In the genomic region with DNA sequence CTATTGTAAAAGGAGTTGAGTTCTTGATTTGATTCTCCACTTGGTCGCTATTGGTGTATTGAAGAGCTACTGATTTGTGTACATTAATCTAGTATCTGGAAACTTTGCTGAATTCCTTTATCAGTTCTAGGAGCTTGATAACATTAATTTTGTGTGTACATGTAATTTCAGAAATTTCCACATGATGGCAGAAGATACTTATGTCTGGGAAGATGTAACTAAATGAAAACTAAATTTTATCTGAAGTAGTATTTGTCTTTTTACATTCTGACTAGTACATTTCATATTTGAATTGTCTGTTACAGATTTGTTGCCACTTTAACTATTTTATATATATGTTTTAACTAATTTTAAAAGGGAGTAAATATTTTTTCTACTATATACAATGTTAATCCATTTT, we compare ENCODE assay signal across 8 cellular contexts. TPM values are rescaled to one million over a fixed set of nuclear protein-coding genes. Genes with fewer than 3 reads are reported as not detected.
DNase-seq lines count a peak whose midpoint lies in the region; ATAC-seq and TF ChIP-seq lines count a peak whose summit lies in the region.
"Had no signal": no experiment of that assay in that cellular context is flagged by ENCODE, and none has a peak within 500 bp of the region (broad histone marks: within the 10 kb centered on the region; RNA-seq: fewer than 3 reads in every experiment).

No MANE protein-coding gene starts in this region.

- H3K36me3 ChIP-seq in adrenal gland (replicated peaks in 1 of 2), result no peaks in the 10 kb centered on the region
- no peaks in the 10 kb centered on the region for H3K36me3 ChIP-seq in lower lobe of right lung

- H3K4me3 Mint-ChIP-seq in stimulated activated naive CD8-positive, alpha-beta T cell treated with anti-CD3 and anti-CD28 coated beads, Interleukin-15, amount 100 ng/mL, for 72 hours, result no peak overlapping the region

- no peaks in the 10 kb centered on the region for H3K4me1 ChIP-seq in adrenal gland (replicated peaks in 1 of 2)
- H3K4me1 ChIP-seq in lower lobe of right lung, result no peaks in the 10 kb centered on the region

- H3K9me3 Mint-ChIP-seq in stimulated activated naive CD8-positive, alpha-beta T cell treated with anti-CD3 and anti-CD28 coated beads, Interleukin-15, amount 100 ng/mL, for 72 hours, result peaks cover under 1 to 15% of the 10 kb centered on the region in 2 donors

- H3K27me3 ChIP-seq in adrenal gland (no peaks in the 10 kb centered on the region), lower lobe of right lung (ENCODE audit: low read depth) (no peaks in the 10 kb centered on the region)

- WGBS in adrenal gland, 4 donors, result 43 to 75% (median 65%) methylated on average over 1 of the region's 1 CpG

- TF ChIP-seq CTCF in GM10266 (IDR thresholded peaks at IDR 0.05; ENCODE audit: control insufficient read depth, insufficient read depth, low read depth, missing control alignments) (peak; percentile 46), adrenal gland (IDR thresholded peaks at IDR 0.05) (peak; percentile 46 to 78 (median 65)), lower lobe of right lung (IDR thresholded peaks at IDR 0.05) (peak; percentile 42)

- no peaks in the 10 kb centered on the region for H3K27me3 Mint-ChIP-seq in stimulated activated naive CD8-positive, alpha-beta T cell treated with anti-CD3 and anti-CD28 coated beads, Interleukin-15, amount 100 ng/mL, for 72 hours

- H3K4me1 Mint-ChIP-seq in stimulated activated naive CD8-positive, alpha-beta T cell treated with anti-CD3 and anti-CD28 coated beads, Interleukin-15, amount 100 ng/mL, for 72 hours, result peaks cover 10% of the 10 kb centered on the region

- ATAC-seq in lower lobe of right lung, result no peak
- no peak for ATAC-seq in stimulated activated naive CD8-positive, alpha-beta T cell treated with anti-CD3 and anti-CD28 coated beads, Interleukin-15, amount 100 ng/mL, for 72 hours

- H3K4me3 ChIP-seq in adrenal gland (no peak overlapping the region), lower lobe of right lung (no peak overlapping the region)
- H3K4me3 ChIP-seq: skin epidermis had no signal

- peak overlapping the region in 1 of 2 donors; percentile 49 for H3K27ac Mint-ChIP-seq in stimulated activated naive CD8-positive, alpha-beta T cell treated with anti-CD3 and anti-CD28 coated beads, Interleukin-15, amount 100 ng/mL, for 72 hours

- no peak for DNase-seq in GM10266 (ENCODE audit: extremely low spot score)
- peak in 2 of 3 experiments; percentile 19 to 77 for DNase-seq in NCI-H1417 (lab: John Stamatoyannopoulos, UW)
- no peak for DNase-seq in adrenal gland
- no peak for DNase-seq in lower lobe of right lung
- DNase-seq in T-helper 9 cell, result no peak
- DNase-seq in head of caudate nucleus, result no peak
- no peak for DNase-seq in stimulated activated naive CD8-positive, alpha-beta T cell treated with anti-CD3 and anti-CD28 coated beads, Interleukin-15, amount 100 ng/mL, for 72 hours

- intact Hi-C loops in adrenal gland (cut with DNase I) (no loop called here), lower lobe of right lung (cut with DNase I) (no loop called here), head of caudate nucleus (cut with DNase I) (loop anchor here (10.0 kb wide), 1 partner anchor 690 kb away; no protein-coding TSS in a partner anchor)

- H3K9me3 ChIP-seq in adrenal gland (replicated peaks in 1 of 3) (no peaks in the 10 kb centered on the region), lower lobe of right lung (peaks cover 18% of the 10 kb centered on the region)

- no peak for TF ChIP-seq POLR2A in adrenal gland (IDR thresholded peaks at IDR 0.05)

- H3K27ac ChIP-seq in adrenal gland (no peak overlapping the region), lower lobe of right lung (no peak overlapping the region)
- H3K27ac ChIP-seq: skin epidermis had no signal

RNA-seq across cellular contexts. Expression of gene SDHAF3, which starts 27.6 kb away (rescaled TPM):
- 10 to 100 TPM in 6 of 8 donors, 1 to 10 TPM in 2; 5.2 to 23.2 (median 18.5) TPM for total RNA-seq in adrenal gland
- polyA plus RNA-seq in adrenal gland, result 10 to 100 TPM in 1 of 3 donors, 1 to 10 TPM in 2; 5.7 to 35.0 (median 6.0) TPM
- total RNA-seq in lower lobe of right lung, result 12.3 TPM

Comparison
In these comparisons a context has a peak if more than half of its experiments do, and no peak if none do; other contexts are left out.
1. DNase-seq: peak in NCI-H1417 (2 of 3); none in GM10266 (single experiment), adrenal gland (0 of 7), lower lobe of right lung (single experiment), T-helper 9 cell (single experiment), head of caudate nucleus (0 of 42) and stimulated activated naive CD8-positive, alpha-beta T cell treated with anti-CD3 and anti-CD28 coated beads, Interleukin-15, amount 100 ng/mL, for 72 hours (0 of 2).
2. Peak in every context shown above with its lines, with median percentiles within 50 percentile points of each other: CTCF ChIP-seq.